In the genomic region with DNA sequence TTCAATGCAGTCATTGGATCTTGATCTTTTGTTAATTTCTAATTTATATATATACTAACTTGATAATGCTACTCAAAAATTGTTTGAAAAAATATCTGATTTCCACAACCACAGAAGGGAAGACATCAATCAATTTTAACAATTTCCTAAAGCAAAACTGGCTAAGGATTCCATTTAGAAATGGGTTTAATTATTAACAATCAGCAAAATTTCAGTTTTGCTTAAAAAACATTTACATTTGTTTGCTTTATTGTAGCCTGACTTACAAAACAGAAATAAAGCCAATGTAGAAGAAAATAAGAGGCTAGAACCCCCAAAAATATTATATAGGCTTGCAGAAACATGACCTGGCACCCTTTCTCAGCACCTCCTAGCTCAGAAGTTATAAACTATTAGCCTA, we compare ENCODE assay signal across 4 cellular contexts.
TF ChIP-seq lines count a peak whose summit lies in the region.

No MANE protein-coding gene starts in this region.

TF ChIP-seq in HepG2, 621 proteins besides CTCF, POLR2A, EP300 and RAD21 (continues in another document):
- TF ChIP-seq ZNF17 (CRISPR knock-in tag; IDR thresholded peaks at IDR 0.05) = no peak
- no peak for TF ChIP-seq ZNF10 (CRISPR knock-in tag; IDR thresholded peaks at IDR 0.05; ENCODE audit: borderline replicate concordance, low read depth)

TF ChIP-seq in A549, 52 proteins besides CTCF, POLR2A, EP300 and RAD21:
- TF ChIP-seq TP53 (CRISPR knock-in tag; IDR thresholded peaks at IDR 0.05) (no peak), MAFK (IDR thresholded peaks at IDR 0.05; ENCODE audit: partially characterized antibody) (peak; percentile 49)

TF ChIP-seq in IMR-90, 13 proteins besides CTCF, POLR2A, EP300 and RAD21:
- TF ChIP-seq MAFK (IDR thresholded peaks at IDR 0.05; ENCODE audit: low read depth, low read length) = 0 out of 2 replicates have a peak, but pooled peaks have one; percentile 5
- no peak for TF ChIP-seq RCOR1 (IDR thresholded peaks at IDR 0.05; ENCODE audit: insufficient replicate concordance, low read length)

TF ChIP-seq in K562, 482 proteins besides CTCF, POLR2A, EP300 and RAD21:
- TF ChIP-seq MAFG (tag; conservative IDR thresholded peaks at IDR 0.05) (0 out of 2 replicates have a peak, but pooled peaks have one; percentile 7), C11orf30 (IDR thresholded peaks at IDR 0.05; ENCODE audit: low read depth) (peak; percentile 59), ZNF316 (IDR thresholded peaks at IDR 0.05) (peak; percentile 80), SP1 (CRISPR knock-in tag; IDR thresholded peaks at IDR 0.05) (no peak)
TF ChIP-seq in K562: peak in this region for 3.
